In the genomic region with DNA sequence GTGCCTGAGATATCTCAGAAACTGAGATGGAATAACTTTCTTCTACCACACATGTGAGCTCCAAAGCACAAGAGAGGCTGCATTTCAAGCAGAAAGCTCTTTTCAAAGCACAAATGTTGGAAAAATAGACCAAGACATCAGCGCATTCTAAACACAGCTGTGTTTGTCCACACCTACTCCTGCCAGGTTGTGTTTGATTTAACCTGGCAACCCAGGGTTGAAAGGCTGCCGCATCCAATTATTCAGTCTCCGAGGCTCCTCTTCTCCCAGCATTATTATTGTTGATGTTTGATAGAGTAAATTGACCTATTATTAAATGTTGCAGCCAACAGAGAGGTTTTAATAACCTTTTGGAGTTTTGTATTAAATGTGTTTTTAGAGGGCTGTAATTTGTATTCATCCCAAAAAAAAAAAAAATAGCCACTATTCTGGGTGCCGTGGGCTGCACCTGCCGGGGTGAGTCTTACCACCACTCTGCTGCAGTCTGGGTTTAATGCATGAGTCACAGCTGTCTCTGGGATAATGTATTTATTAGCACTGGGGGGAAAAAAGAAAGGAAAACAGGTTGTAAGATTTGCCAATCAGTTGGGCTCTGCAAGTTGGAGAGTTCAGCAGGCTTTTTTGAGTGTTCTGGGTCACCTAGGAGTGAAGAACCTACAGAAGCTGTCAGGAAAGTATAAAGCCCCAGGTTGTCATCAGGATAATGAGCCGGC, we compare ENCODE assay signal across 11 cellular contexts.
A peak's percentile ranks its signal among the peaks of the same experiment; 100 is the strongest.
DNase-seq lines count a peak whose midpoint lies in the region; ATAC-seq and TF ChIP-seq lines count a peak whose summit lies in the region.
"Had no signal": no experiment of that assay in that cellular context is flagged by ENCODE, and none has a peak within 500 bp of the region (broad histone marks: within the 10 kb centered on the region; RNA-seq: fewer than 3 reads in every experiment).

No MANE protein-coding gene starts in this region.

- H3K27ac Mint-ChIP-seq in Calu3 (ENCODE audit: unreplicated experiment) (peak overlapping the region; percentile 69), nephron (peak overlapping the region in 2 of 3 experiments; percentile 22 to 61)
- H3K27ac Mint-ChIP-seq in activated CD4-positive, alpha-beta T cell treated with anti-CD3 and anti-CD28 coated beads for 36 hours = no peak overlapping the region
- H3K27ac Mint-ChIP-seq: activated naive CD8-positive, alpha-beta T cell treated with anti-CD3 and anti-CD28 coated beads, Interleukin-2, amount 10 ng/mL, durations not matched to agents 7 days and 5 days; naive B cell had no signal

- no peaks in the 10 kb centered on the region for H3K4me1 ChIP-seq in spleen

- H3K36me3 Mint-ChIP-seq in Calu3 (ENCODE audit: insufficient read depth, unreplicated experiment) (no peaks in the 10 kb centered on the region), nephron (ENCODE audit: low read depth) (no peaks in the 10 kb centered on the region)
- H3K36me3 Mint-ChIP-seq in activated CD4-positive, alpha-beta T cell treated with anti-CD3 and anti-CD28 coated beads for 36 hours (ENCODE audit: low read depth) = no peaks in the 10 kb centered on the region
- H3K36me3 Mint-ChIP-seq: activated naive CD8-positive, alpha-beta T cell treated with anti-CD3 and anti-CD28 coated beads, Interleukin-2, amount 10 ng/mL, durations not matched to agents 7 days and 5 days; naive B cell had no signal

- H3K4me3 Mint-ChIP-seq in Calu3 (ENCODE audit: low read depth, unreplicated experiment) (peak overlapping the region; percentile 24), nephron (no peak overlapping the region)
- H3K4me3 Mint-ChIP-seq in activated CD4-positive, alpha-beta T cell treated with anti-CD3 and anti-CD28 coated beads for 36 hours = no peak overlapping the region
- H3K4me3 Mint-ChIP-seq: activated naive CD8-positive, alpha-beta T cell treated with anti-CD3 and anti-CD28 coated beads, Interleukin-2, amount 10 ng/mL, durations not matched to agents 7 days and 5 days; naive B cell had no signal

- ATAC-seq in GM21423 (IDR thresholded peaks at IDR 0.05; ENCODE audit: unreplicated experiment) = no peak
- no peak for ATAC-seq in GM21825 (IDR thresholded peaks at IDR 0.05; ENCODE audit: unreplicated experiment)
- no peak for ATAC-seq in activated CD4-positive, alpha-beta T cell treated with anti-CD3 and anti-CD28 coated beads for 36 hours

- intact Hi-C loops in Calu3 (cut with micrococcal nuclease; ENCODE audit: unreplicated experiment) (loop anchor here (10.0 kb wide), 1 partner anchor 226 kb away; no protein-coding TSS in a partner anchor), spleen (cut with DNase I; ENCODE audit: low total_unique reads) (no loop called here)
- intact Hi-C loops in activated CD4-positive, alpha-beta T cell treated with anti-CD3 and anti-CD28 coated beads for 36 hours (cut with DNase I, micrococcal nuclease) = no loop called here

- BruUV-seq in Calu3 (replicated peaks; lab: Mats Ljungman, UMichigan) = no TSS peak

- 77 to 85% (median 80%) methylated on average over 6 of the region's 6 CpGs for WGBS in spleen, 5 donors

- no peaks in the 10 kb centered on the region for H3K36me3 ChIP-seq in spleen

- H3K4me1 Mint-ChIP-seq in Calu3 (ENCODE audit: low read depth, unreplicated experiment) (peaks cover 13% of the 10 kb centered on the region), nephron (peaks cover 22% of the 10 kb centered on the region)
- H3K4me1 Mint-ChIP-seq in activated CD4-positive, alpha-beta T cell treated with anti-CD3 and anti-CD28 coated beads for 36 hours = no peaks in the 10 kb centered on the region
- H3K4me1 Mint-ChIP-seq: activated naive CD8-positive, alpha-beta T cell treated with anti-CD3 and anti-CD28 coated beads, Interleukin-2, amount 10 ng/mL, durations not matched to agents 7 days and 5 days; naive B cell had no signal

- CTCF ChIA-PET in Calu3 (lab: Charles Lee) = interaction anchor here (1.8 kb wide), 1 partner anchor 39 kb away, joined by 4 read pairs; no protein-coding TSS in a partner anchor
- CTCF ChIA-PET in activated CD4-positive, alpha-beta T cell treated with anti-CD3 and anti-CD28 coated beads for 36 hours (lab: Charles Lee) = interaction anchor here (1.6 kb wide), 1 partner anchor 39 kb away, joined by 6 read pairs; no protein-coding TSS in a partner anchor

- H3K27ac ChIP-seq in caudate nucleus (ENCODE audit: low read depth, low read length) (peak overlapping the region; percentile 65), spleen (peak overlapping the region in 2 of 8 donors; percentile 8 to 30)

- no peak for TF ChIP-seq POLR2A in spleen (IDR thresholded peaks at IDR 0.05)

- H3K27me3 Mint-ChIP-seq in Calu3 (ENCODE audit: unreplicated experiment) (no peaks in the 10 kb centered on the region), nephron (ENCODE audit: low read depth) (peaks cover 4% of the 10 kb centered on the region)
- peaks cover 1% of the 10 kb centered on the region for H3K27me3 Mint-ChIP-seq in activated CD4-positive, alpha-beta T cell treated with anti-CD3 and anti-CD28 coated beads for 36 hours
- H3K27me3 Mint-ChIP-seq: activated naive CD8-positive, alpha-beta T cell treated with anti-CD3 and anti-CD28 coated beads, Interleukin-2, amount 10 ng/mL, durations not matched to agents 7 days and 5 days had no signal

- POLR2A ChIA-PET in activated CD4-positive, alpha-beta T cell treated with anti-CD3 and anti-CD28 coated beads for 36 hours (lab: Charles Lee) = no interaction called here

- H3K9me3 Mint-ChIP-seq in Calu3 (ENCODE audit: low read depth, unreplicated experiment) (no peaks in the 10 kb centered on the region), nephron (no peaks in the 10 kb centered on the region)
- H3K9me3 Mint-ChIP-seq in activated CD4-positive, alpha-beta T cell treated with anti-CD3 and anti-CD28 coated beads for 36 hours (ENCODE audit: low read depth) = no peaks in the 10 kb centered on the region
- H3K9me3 Mint-ChIP-seq: activated naive CD8-positive, alpha-beta T cell treated with anti-CD3 and anti-CD28 coated beads, Interleukin-2, amount 10 ng/mL, durations not matched to agents 7 days and 5 days; naive B cell had no signal

- no peaks in the 10 kb centered on the region for H3K27me3 ChIP-seq in spleen (replicated peaks in 1 of 7)

- H3K9me3 ChIP-seq in spleen = no peaks in the 10 kb centered on the region

- peak; percentile 2 for DNase-seq in Calu3
- peak; percentile 25 for DNase-seq in NCI-H2107 (lab: John Stamatoyannopoulos, UW)
- peak in 1 of 61 donors; percentile 7 for DNase-seq in caudate nucleus (lab: John Stamatoyannopoulos, UW)
- no peak for DNase-seq in spleen
- DNase-seq in activated CD4-positive, alpha-beta T cell treated with anti-CD3 and anti-CD28 coated beads for 36 hours = no peak
- DNase-seq: activated naive CD8-positive, alpha-beta T cell treated with anti-CD3 and anti-CD28 coated beads, Interleukin-2, amount 10 ng/mL, durations not matched to agents 7 days and 5 days; GF-D8; naive B cell had no signal

- TF ChIP-seq CTCF in Calu3 (IDR thresholded peaks at IDR 0.05; ENCODE audit: unreplicated experiment) = no peak
- no peak for TF ChIP-seq CTCF in nephron (IDR thresholded peaks at IDR 0.05; ENCODE audit: unreplicated experiment in 3 of 3)
- no peak for TF ChIP-seq CTCF in spleen (IDR thresholded peaks at IDR 0.05 in 8 of 11, conservative IDR thresholded peaks at IDR 0.05 in 3 of 11)

- H3K4me3 ChIP-seq in spleen = no peak overlapping the region

Comparison
In these comparisons a context has a peak if more than half of its experiments do, and no peak if none do; other contexts are left out.
1. DNase-seq: peak in Calu3 (single experiment) and NCI-H2107 (single experiment); none in spleen (single experiment) and activated CD4-positive, alpha-beta T cell treated with anti-CD3 and anti-CD28 coated beads for 36 hours (single experiment).